ENCODE assay signal across 19 cellular contexts in genomic region chr17:75468311-75468754, GRCh38. TPM values are rescaled to one million over a fixed set of nuclear protein-coding genes. Genes with fewer than 3 reads are reported as not detected.
A peak's percentile ranks its signal among the peaks of the same experiment; 100 is the strongest.
DNase-seq lines count a peak whose midpoint lies in the region; ATAC-seq and TF ChIP-seq lines count a peak whose summit lies in the region.
"Had no signal": no experiment of that assay in that cellular context is flagged by ENCODE, and none has a peak within 500 bp of the region (broad histone marks: within the 10 kb centered on the region; RNA-seq: fewer than 3 reads in every experiment).

No MANE protein-coding gene starts in this region.

- H3K9me3 Mint-ChIP-seq in chondrocyte (ENCODE audit: low read depth): no peaks in the 10 kb centered on the region
- H3K9me3 Mint-ChIP-seq: activated CD4-positive, alpha-beta T cell treated with anti-CD3 and anti-CD28 coated beads, Interleukin-2, amount 10 ng/mL, durations not matched to agents 24 days and 14 days; activated T-cell treated with anti-CD3 and anti-CD28 coated beads, Interleukin-2, amount 50 U/mL, for 72 hours; CD8-positive, alpha-beta T cell; IgD-negative memory B cell; immature natural killer cell had no signal

- DNase-seq in NCI-H69 (lab: John Stamatoyannopoulos, UW) (peak; percentile 40), midbrain (lab: John Stamatoyannopoulos, UW) (peak; percentile 29), chondrocyte (ENCODE audit: low spot score) (no peak), GM13977 (ENCODE audit: low spot score) (no peak)
- DNase-seq: activated CD4-positive, alpha-beta T cell treated with anti-CD3 and anti-CD28 coated beads, Interleukin-2, amount 10 ng/mL, durations not matched to agents 24 days and 14 days; activated T-cell treated with anti-CD3 and anti-CD28 coated beads, Interleukin-2, amount 50 U/mL, for 72 hours; CD8-positive, alpha-beta T cell; effector CD8-positive, alpha-beta T cell; foreskin keratinocyte; GDM1; immature natural killer cell; NCI-H1048; NCI-H526 treated with DMSO at 0.1 percent for 48 hours had no signal

- peaks cover 14% of the 10 kb centered on the region for H3K36me3 Mint-ChIP-seq in chondrocyte (ENCODE audit: low read depth)

- TF ChIP-seq CTCF in chondrocyte (IDR thresholded peaks at IDR 0.05) (no peak), GM13977 (IDR thresholded peaks at IDR 0.05; ENCODE audit: extremely low read depth, insufficient read depth, missing control alignments) (no peak)

- H3K4me1 Mint-ChIP-seq in chondrocyte (ENCODE audit: low read depth): peaks cover 3% of the 10 kb centered on the region

- in situ Hi-C loops in GM13977 (cut with MboI; ENCODE audit: low pct_unique_long_range_greater_than_20kb, low sequenced_read_pairs, unreplicated experiment): no loop called here

- no peak overlapping the region for H3K27ac Mint-ChIP-seq in chondrocyte (ENCODE audit: unreplicated experiment)
- H3K27ac Mint-ChIP-seq: activated CD4-positive, alpha-beta T cell treated with anti-CD3 and anti-CD28 coated beads, Interleukin-2, amount 10 ng/mL, durations not matched to agents 24 days and 14 days; activated T-cell treated with anti-CD3 and anti-CD28 coated beads, Interleukin-2, amount 50 U/mL, for 72 hours; CD8-positive, alpha-beta T cell; IgD-negative memory B cell had no signal

- ATAC-seq in GM21717 (IDR thresholded peaks at IDR 0.05; ENCODE audit: unreplicated experiment): no peak
- ATAC-seq: activated T-cell treated with anti-CD3 and anti-CD28 coated beads, Interleukin-2, amount 50 U/mL, for 72 hours; CD8-positive, alpha-beta T cell; foreskin keratinocyte had no signal

- no peaks in the 10 kb centered on the region for H3K27me3 Mint-ChIP-seq in chondrocyte (ENCODE audit: low read depth)
- H3K27me3 Mint-ChIP-seq: activated CD4-positive, alpha-beta T cell treated with anti-CD3 and anti-CD28 coated beads, Interleukin-2, amount 10 ng/mL, durations not matched to agents 24 days and 14 days; IgD-negative memory B cell had no signal

- H3K27ac ChIP-seq in cingulate gyrus (ENCODE audit: low read depth, low read length): peak overlapping the region; percentile 78
- H3K27ac ChIP-seq in temporal lobe (ENCODE audit: low read depth, low read length): peak overlapping the region; percentile 84
- H3K27ac ChIP-seq: foreskin keratinocyte, parathyroid adenoma, vagina had no signal

- H3K4me3 Mint-ChIP-seq in chondrocyte (ENCODE audit: unreplicated experiment): no peak overlapping the region
- H3K4me3 Mint-ChIP-seq: activated CD4-positive, alpha-beta T cell treated with anti-CD3 and anti-CD28 coated beads, Interleukin-2, amount 10 ng/mL, durations not matched to agents 24 days and 14 days; activated T-cell treated with anti-CD3 and anti-CD28 coated beads, Interleukin-2, amount 50 U/mL, for 72 hours; CD8-positive, alpha-beta T cell; IgD-negative memory B cell; immature natural killer cell had no signal

RNA-seq across cellular contexts. Expression of gene TMEM94, which starts 11.9 kb away (rescaled TPM):
- total RNA-seq in temporal lobe (20.7 TPM), chondrocyte (45.6 to 52.3 TPM (median 49.5 TPM) in 3 replicates)

RNA-seq across cellular contexts. Expression of gene CASKIN2, which starts 47.0 kb away (rescaled TPM):
- total RNA-seq in temporal lobe: 5.7 TPM
- total RNA-seq in chondrocyte: 27.1 to 30.4 TPM (median 30.3 TPM) in 3 replicates

RNA-seq across cellular contexts. Expression of gene TSEN54, which starts 48.0 kb away (rescaled TPM):
- total RNA-seq in temporal lobe (7.6 TPM), chondrocyte (11.0 to 14.6 TPM (median 12.2 TPM) in 3 replicates)

RNA-seq across cellular contexts. Expression of gene LLGL2, which starts 57.2 kb away (rescaled TPM):
- 0.74 TPM for total RNA-seq in temporal lobe
- 1.4 to 1.8 TPM (median 1.5 TPM) in 3 replicates for total RNA-seq in chondrocyte

Comparison
In these comparisons a context has a peak if more than half of its experiments do, and no peak if none do; other contexts are left out.
1. DNase-seq: peak in NCI-H69 (single experiment) and midbrain (single experiment); none in chondrocyte (single experiment) and GM13977 (single experiment).